8 cellular contexts compared by ENCODE assay signal in genomic region chr12:97148941-97149559, GRCh38.
A peak's percentile ranks its signal among the peaks of the same experiment; 100 is the strongest.
DNase-seq lines count a peak whose midpoint lies in the region; ATAC-seq, FAIRE-seq and TF ChIP-seq lines count a peak whose summit lies in the region.

No MANE protein-coding gene starts in this region.

- no peaks in the 10 kb centered on the region for H3K9me3 Mint-ChIP-seq in activated CD4-positive, alpha-beta T cell treated with anti-CD3 and anti-CD28 coated beads, Interleukin-2, amount 10 ng/mL, durations not matched to agents 24 days and 14 days
- H3K9me3 Mint-ChIP-seq in nephron progenitor cell: peaks cover 1% of the 10 kb centered on the region

- ATAC-seq in GM18873 (IDR thresholded peaks at IDR 0.05; ENCODE audit: low FRiP score, unreplicated experiment): peak; percentile 93
- ATAC-seq in HG03060 (IDR thresholded peaks at IDR 0.05; ENCODE audit: low read depth, unreplicated experiment): peak; percentile 97
- peak; percentile 75 for ATAC-seq in esophagus mucosa

- TF ChIP-seq CTCF in AG10803 (conservative IDR thresholded peaks at IDR 0.05; ENCODE audit: low read length): peak; percentile 55
- TF ChIP-seq CTCF in nephron progenitor cell (IDR thresholded peaks at IDR 0.05): peak; percentile 74

- H3K27me3 Mint-ChIP-seq in activated CD4-positive, alpha-beta T cell treated with anti-CD3 and anti-CD28 coated beads, Interleukin-2, amount 10 ng/mL, durations not matched to agents 24 days and 14 days: peaks cover 2% of the 10 kb centered on the region
- H3K27me3 Mint-ChIP-seq in nephron progenitor cell (ENCODE audit: low read depth, poor library complexity): no peaks in the 10 kb centered on the region

- no peak overlapping the region for H3K4me3 Mint-ChIP-seq in activated CD4-positive, alpha-beta T cell treated with anti-CD3 and anti-CD28 coated beads, Interleukin-2, amount 10 ng/mL, durations not matched to agents 24 days and 14 days
- no peak overlapping the region for H3K4me3 Mint-ChIP-seq in nephron progenitor cell

- intact Hi-C loops in activated CD4-positive, alpha-beta T cell treated with anti-CD3 and anti-CD28 coated beads, Interleukin-2, amount 10 ng/mL, durations not matched to agents 24 days and 14 days (cut with micrococcal nuclease): loop anchor here (1.0 to 5.0 kb wide), 2 partner anchors 158 to 1248 kb away; no protein-coding TSS in a partner anchor

- H3K4me3 ChIP-seq in AG10803 (ENCODE audit: low read length): no peak overlapping the region

- peaks cover 3% of the 10 kb centered on the region for H3K4me1 Mint-ChIP-seq in activated CD4-positive, alpha-beta T cell treated with anti-CD3 and anti-CD28 coated beads, Interleukin-2, amount 10 ng/mL, durations not matched to agents 24 days and 14 days
- peaks cover 18% of the 10 kb centered on the region for H3K4me1 Mint-ChIP-seq in nephron progenitor cell

- H3K36me3 Mint-ChIP-seq in activated CD4-positive, alpha-beta T cell treated with anti-CD3 and anti-CD28 coated beads, Interleukin-2, amount 10 ng/mL, durations not matched to agents 24 days and 14 days (ENCODE audit: low read depth): no peaks in the 10 kb centered on the region
- H3K36me3 Mint-ChIP-seq in nephron progenitor cell (ENCODE audit: low read depth): no peaks in the 10 kb centered on the region

- H3K27ac Mint-ChIP-seq in activated CD4-positive, alpha-beta T cell treated with anti-CD3 and anti-CD28 coated beads, Interleukin-2, amount 10 ng/mL, durations not matched to agents 24 days and 14 days: no peak overlapping the region
- no peak overlapping the region for H3K27ac Mint-ChIP-seq in nephron progenitor cell

- DNase-seq in AG10803 (ENCODE audit: low read depth) (peak; percentile 3), NCI-H2171 (lab: John Stamatoyannopoulos, UW) (peak; percentile 39), nephron progenitor cell (peak; percentile 77), urothelium cell line (ENCODE audit: low spot score) (peak; percentile 30)
- peak; percentile 84 for DNase-seq in activated CD4-positive, alpha-beta T cell treated with anti-CD3 and anti-CD28 coated beads, Interleukin-2, amount 10 ng/mL, durations not matched to agents 24 days and 14 days

- no peak for FAIRE-seq in urothelium cell line (lab: Jason Lieb, UNC)

Comparison
In these comparisons a context has a peak if more than half of its experiments do, and no peak if none do; other contexts are left out.
1. DNase-seq: peak in every context shown above with its lines; median percentile 84 in activated CD4-positive, alpha-beta T cell treated with anti-CD3 and anti-CD28 coated beads, Interleukin-2, amount 10 ng/mL, durations not matched to agents 24 days and 14 days; 77 in nephron progenitor cell; 39 in NCI-H2171; 30 in urothelium cell line; 3 in AG10803.